ENCODE assay signal across 9 cellular contexts in genomic region chr1:182235952-182236650, GRCh38.
DNase-seq lines count a peak whose midpoint lies in the region; ATAC-seq and TF ChIP-seq lines count a peak whose summit lies in the region.
"Had no signal": no experiment of that assay in that cellular context is flagged by ENCODE, and none has a peak within 500 bp of the region (broad histone marks: within the 10 kb centered on the region; RNA-seq: fewer than 3 reads in every experiment).

No MANE protein-coding gene starts in this region.

- H2AK5ac ChIP-seq in mesenchymal stem cell (ENCODE audit: low read length, severe bottlenecking) = no peak overlapping the region

- no peaks in the 10 kb centered on the region for H3K79me1 ChIP-seq in mesenchymal stem cell (replicated peaks; ENCODE audit: low read length, poor library complexity, severe bottlenecking)

- H3K9me3 Mint-ChIP-seq in CD4-positive, CD25-positive, alpha-beta regulatory T cell = peaks cover 0 to 1% (median 0%) of the 10 kb centered on the region in 7 donors
- no peaks in the 10 kb centered on the region for H3K9me3 Mint-ChIP-seq in activated CD8-positive, alpha-beta memory T cell treated with anti-CD3 and anti-CD28 coated beads, Interleukin-2, amount 10 ng/mL, durations not matched to agents 7 days and 5 days (ENCODE audit: low read depth)

- no peak overlapping the region for H3K4me2 ChIP-seq in mesenchymal stem cell (ENCODE audit: low read length, poor library complexity, severe bottlenecking)

- no peak for ATAC-seq in CD4-positive, CD25-positive, alpha-beta regulatory T cell (ENCODE audit: low read depth in 2 of 2)
- ATAC-seq in left lung (peak; percentile 95), GM21825 (IDR thresholded peaks at IDR 0.05; ENCODE audit: unreplicated experiment) (no peak)
- ATAC-seq in activated CD8-positive, alpha-beta memory T cell treated with anti-CD3 and anti-CD28 coated beads, Interleukin-2, amount 10 ng/mL, durations not matched to agents 7 days and 5 days = no peak

- peak overlapping the region in 2 of 3 donors; percentile 25 to 84 for H3K27ac Mint-ChIP-seq in CD4-positive, CD25-positive, alpha-beta regulatory T cell
- no peak overlapping the region for H3K27ac Mint-ChIP-seq in activated CD8-positive, alpha-beta memory T cell treated with anti-CD3 and anti-CD28 coated beads, Interleukin-2, amount 10 ng/mL, durations not matched to agents 7 days and 5 days

- peaks cover 3% of the 10 kb centered on the region for H3K4me1 ChIP-seq in CD4-positive, CD25-positive, alpha-beta regulatory T cell (ENCODE audit: control insufficient read depth, insufficient read depth, low read length, poor library complexity, severe bottlenecking)
- H3K4me1 ChIP-seq in left lung = peaks cover 0 to 14% of the 10 kb centered on the region in 2 donors
- no peaks in the 10 kb centered on the region for H3K4me1 ChIP-seq in mesenchymal stem cell (ENCODE audit: control insufficient read depth, insufficient read depth, low read depth, low read length)

- no peak for DNase-seq in CD4-positive, CD25-positive, alpha-beta regulatory T cell
- DNase-seq in NCI-H1417 (lab: John Stamatoyannopoulos, UW) (peak; percentile 72 to 100 (median 93)), amygdala (lab: John Stamatoyannopoulos, UW) (peak in 30 of 56 donors; percentile 4 to 77 (median 38)), left lung (peak; percentile 53 to 60), mesenchymal stem cell (no peak), GM13976 (ENCODE audit: low spot score) (no peak)
- no peak for DNase-seq in activated CD8-positive, alpha-beta memory T cell treated with anti-CD3 and anti-CD28 coated beads, Interleukin-2, amount 10 ng/mL, durations not matched to agents 7 days and 5 days
- DNase-seq: NCI-H1048 had no signal

- no peak overlapping the region for H4K8ac ChIP-seq in mesenchymal stem cell (ENCODE audit: low read length)

- H3K27me3 Mint-ChIP-seq in CD4-positive, CD25-positive, alpha-beta regulatory T cell = no peaks in the 10 kb centered on the region
- peaks cover 7% of the 10 kb centered on the region for H3K27me3 Mint-ChIP-seq in activated CD8-positive, alpha-beta memory T cell treated with anti-CD3 and anti-CD28 coated beads, Interleukin-2, amount 10 ng/mL, durations not matched to agents 7 days and 5 days

- H3K4me3 Mint-ChIP-seq in CD4-positive, CD25-positive, alpha-beta regulatory T cell = no peak overlapping the region
- no peak overlapping the region for H3K4me3 Mint-ChIP-seq in activated CD8-positive, alpha-beta memory T cell treated with anti-CD3 and anti-CD28 coated beads, Interleukin-2, amount 10 ng/mL, durations not matched to agents 7 days and 5 days

- H3K4me1 Mint-ChIP-seq in CD4-positive, CD25-positive, alpha-beta regulatory T cell = peaks cover 0 to 15% (median 6%) of the 10 kb centered on the region in 4 donors
- H3K4me1 Mint-ChIP-seq in activated CD8-positive, alpha-beta memory T cell treated with anti-CD3 and anti-CD28 coated beads, Interleukin-2, amount 10 ng/mL, durations not matched to agents 7 days and 5 days = peaks cover 5% of the 10 kb centered on the region

- no peak overlapping the region for H3K27ac ChIP-seq in CD4-positive, CD25-positive, alpha-beta regulatory T cell (ENCODE audit: insufficient read depth, low read length, poor library complexity, severe bottlenecking)
- peak overlapping the region in 1 of 2 donors; percentile 51 for H3K27ac ChIP-seq in left lung
- no peak overlapping the region for H3K27ac ChIP-seq in mesenchymal stem cell (ENCODE audit: low read length, poor library complexity, severe bottlenecking)

- no peaks in the 10 kb centered on the region for H3K36me3 Mint-ChIP-seq in CD4-positive, CD25-positive, alpha-beta regulatory T cell
- H3K36me3 Mint-ChIP-seq in activated CD8-positive, alpha-beta memory T cell treated with anti-CD3 and anti-CD28 coated beads, Interleukin-2, amount 10 ng/mL, durations not matched to agents 7 days and 5 days = no peaks in the 10 kb centered on the region

- no peak overlapping the region for H3K18ac ChIP-seq in mesenchymal stem cell (ENCODE audit: low read depth in 1 of 2, low read length in 2 of 2)

- no peaks in the 10 kb centered on the region for H3K9me3 ChIP-seq in CD4-positive, CD25-positive, alpha-beta regulatory T cell (ENCODE audit: control insufficient read depth in 2 of 2, low read length in 2 of 2)
- H3K9me3 ChIP-seq in left lung = no peaks in the 10 kb centered on the region
- H3K9me3 ChIP-seq in mesenchymal stem cell (ENCODE audit: control insufficient read depth, low read length) = no peaks in the 10 kb centered on the region

- H3K14ac ChIP-seq in mesenchymal stem cell (ENCODE audit: low read length in 2 of 2) = no peak overlapping the region

- no peak overlapping the region for H2BK12ac ChIP-seq in mesenchymal stem cell (ENCODE audit: low read length in 2 of 2)

- no peak overlapping the region for H4K91ac ChIP-seq in mesenchymal stem cell (ENCODE audit: low read length)

- CTCF ChIA-PET in activated CD8-positive, alpha-beta memory T cell treated with anti-CD3 and anti-CD28 coated beads, Interleukin-2, amount 10 ng/mL, durations not matched to agents 7 days and 5 days (lab: Charles Lee) = no interaction called here

- TF ChIP-seq CTCF in left lung (IDR thresholded peaks at IDR 0.05) (no peak), GM13976 (IDR thresholded peaks at IDR 0.05; ENCODE audit: borderline replicate concordance, control extremely low read depth, extremely low read depth, insufficient read depth, missing control alignments) (no peak)

- intact Hi-C loops in left lung (cut with DNase I) = no loop called here

- no peak overlapping the region for H3K23ac ChIP-seq in mesenchymal stem cell (ENCODE audit: low read length in 2 of 2)

- no peak overlapping the region for H2BK15ac ChIP-seq in mesenchymal stem cell (ENCODE audit: low read depth, poor library complexity, severe bottlenecking)

- H3K4ac ChIP-seq in mesenchymal stem cell (ENCODE audit: low read depth in 1 of 2, low read length in 2 of 2) = no peak overlapping the region

- no peaks in the 10 kb centered on the region for H3K27me3 ChIP-seq in CD4-positive, CD25-positive, alpha-beta regulatory T cell (ENCODE audit: control insufficient read depth, insufficient read depth, low read length)
- H3K27me3 ChIP-seq in left lung = no peaks in the 10 kb centered on the region
- H3K27me3 ChIP-seq in mesenchymal stem cell (ENCODE audit: control insufficient read depth in 1 of 2, insufficient read depth in 1 of 2, low read length in 2 of 2) = no peaks in the 10 kb centered on the region

- no peak overlapping the region for H2AFZ ChIP-seq in mesenchymal stem cell (ENCODE audit: low read depth, low read length)

- H3K9ac ChIP-seq in mesenchymal stem cell (ENCODE audit: low read length) = no peak overlapping the region

- no peak overlapping the region for H2BK120ac ChIP-seq in mesenchymal stem cell (ENCODE audit: low read depth, low read length)

- H3K36me3 ChIP-seq in CD4-positive, CD25-positive, alpha-beta regulatory T cell (ENCODE audit: control insufficient read depth, insufficient read depth, low read length) = no peaks in the 10 kb centered on the region
- H3K36me3 ChIP-seq in left lung = no peaks in the 10 kb centered on the region
- no peaks in the 10 kb centered on the region for H3K36me3 ChIP-seq in mesenchymal stem cell (ENCODE audit: control insufficient read depth in 1 of 2, insufficient read depth in 2 of 2, low read depth in 1 of 2, low read length in 2 of 2)

- in situ Hi-C loops in GM13976 (cut with MboI; ENCODE audit: low sequenced_read_pairs, unreplicated experiment) = no loop called here

- WGBS in mesenchymal stem cell = 67% methylated on average over 11 of the region's 11 CpGs

- H2BK5ac ChIP-seq in mesenchymal stem cell (ENCODE audit: low read depth, low read length, poor library complexity, severe bottlenecking) = no peak overlapping the region

- no peak overlapping the region for H3K4me3 ChIP-seq in CD4-positive, CD25-positive, alpha-beta regulatory T cell (ENCODE audit: low read depth, low read length)
- H3K4me3 ChIP-seq in left lung (no peak overlapping the region), mesenchymal stem cell (ENCODE audit: insufficient read depth in 1 of 2, low read depth in 1 of 2, low read length in 2 of 2) (no peak overlapping the region)

Comparison
In these comparisons a context has a peak if more than half of its experiments do, and no peak if none do; other contexts are left out.
1. DNase-seq: peak in NCI-H1417 (3 of 3), amygdala (30 of 56) and left lung (2 of 2); none in CD4-positive, CD25-positive, alpha-beta regulatory T cell (0 of 3), activated CD8-positive, alpha-beta memory T cell treated with anti-CD3 and anti-CD28 coated beads, Interleukin-2, amount 10 ng/mL, durations not matched to agents 7 days and 5 days (single experiment), mesenchymal stem cell (single experiment) and GM13976 (single experiment).